Comparison of ENCODE assay signal across 8 cellular contexts in the genomic region with DNA sequence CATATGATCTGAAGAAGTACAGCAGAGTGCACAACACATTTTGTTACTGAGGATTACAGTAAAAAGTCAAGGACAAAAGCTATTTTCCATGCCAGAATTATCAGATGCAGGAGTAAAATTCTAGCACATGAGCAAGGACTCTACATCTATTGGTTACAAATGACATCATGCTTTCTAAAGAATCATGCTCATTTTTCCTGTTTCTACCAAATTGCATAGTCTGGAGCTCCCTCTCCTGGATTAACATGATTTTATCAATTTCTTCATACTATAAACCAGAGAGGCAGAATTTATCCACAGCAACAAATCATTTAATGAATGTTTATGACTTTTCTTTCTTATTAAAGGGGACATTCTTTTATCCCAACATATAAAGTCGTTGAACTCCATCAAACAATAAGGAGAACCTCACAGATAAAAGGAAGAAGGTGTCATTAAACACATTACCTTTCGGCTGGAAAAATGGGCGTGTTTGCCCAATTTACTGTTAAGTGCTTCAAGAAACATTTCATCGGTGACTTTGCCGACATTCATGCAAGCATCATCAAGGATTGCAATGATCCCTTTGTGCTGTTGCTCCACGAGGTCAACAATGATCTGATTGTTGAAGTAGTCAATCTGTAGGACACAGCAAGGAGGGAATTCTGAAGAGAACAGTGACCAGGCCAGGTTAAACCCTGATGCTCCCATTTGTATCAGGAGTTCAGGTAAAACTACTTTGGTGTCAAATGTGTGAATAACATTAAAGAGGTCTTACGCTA.
DNase-seq lines count a peak whose midpoint lies in the region; TF ChIP-seq lines count a peak whose summit lies in the region.

No MANE protein-coding gene starts in this region.

- H3K9me3 Mint-ChIP-seq in brain: peaks cover 0 to 9% (median 4%) of the 10 kb centered on the region in 5 experiments

- H3K27me3 Mint-ChIP-seq in brain: no peaks in the 10 kb centered on the region

- peak overlapping the region; percentile 14 to 91 (median 89) for H3K27ac Mint-ChIP-seq in brain

- H3K4me3 Mint-ChIP-seq in brain: peak overlapping the region in 2 of 5 experiments; percentile 9 to 31

- peak; percentile 81 to 82 for TF ChIP-seq CTCF in brain (conservative IDR thresholded peaks at IDR 0.05)

- DNase-seq in AML-193 (lab: John Stamatoyannopoulos, UW) (peak; percentile 86 to 89), H4 (ENCODE audit: low spot score) (peak; percentile 68), NCI-H524 (lab: John Stamatoyannopoulos, UW) (peak; percentile 23 to 81), inferior parietal cortex (ENCODE audit: extremely low spot score) (peak; percentile 93), stromal cell of bone marrow (ENCODE audit: low read depth) (peak; percentile 54), T-helper 9 cell (no peak), GM19240 (ENCODE audit: insufficient read length, low spot score) (no peak)

- peaks cover 14% of the 10 kb centered on the region for H3K4me1 Mint-ChIP-seq in brain

- peaks cover 11% of the 10 kb centered on the region for H3K36me3 Mint-ChIP-seq in brain

Comparison
In these comparisons a context has a peak if more than half of its experiments do, and no peak if none do; other contexts are left out.
1. DNase-seq: peak in AML-193 (2 of 2), H4 (single experiment), NCI-H524 (2 of 2), inferior parietal cortex (single experiment) and stromal cell of bone marrow (single experiment); none in T-helper 9 cell (single experiment) and GM19240 (single experiment).